Comparison of ENCODE assay signal across 1 cellular context in genomic region chr10:124748206-124748605, GRCh38.
TF ChIP-seq lines count a peak whose summit lies in the region.

No MANE protein-coding gene starts in this region.

TF ChIP-seq in PFSK-1, 5 proteins besides CTCF, POLR2A, EP300 and RAD21:
- peak; percentile 51 to 78; a peak in 3 of 4 replicates for TF ChIP-seq REST (IDR thresholded peaks at IDR 0.05; ENCODE audit: insufficient read depth in 1 of 2, low read depth in 2 of 2, low read length in 2 of 2)
- no peak for TF ChIP-seq POLR2AphosphoS5 (IDR thresholded peaks at IDR 0.05; ENCODE audit: low read depth, low read length)
